18 cellular contexts compared by ENCODE assay signal in genomic region chr10:72066318-72067284, GRCh38. TPM values are rescaled to one million over a fixed set of nuclear protein-coding genes. Genes with fewer than 3 reads are reported as not detected.
DNase-seq lines count a peak whose midpoint lies in the region; ATAC-seq and TF ChIP-seq lines count a peak whose summit lies in the region.
"Had no signal": no experiment of that assay in that cellular context is flagged by ENCODE, and none has a peak within 500 bp of the region (broad histone marks: within the 10 kb centered on the region; RNA-seq: fewer than 3 reads in every experiment).

No MANE protein-coding gene starts in this region.

- TF ChIP-seq CTCF in AG04450 (IDR thresholded peaks at IDR 0.05; ENCODE audit: low read depth, low read length): no peak

- peaks cover 8% of the 10 kb centered on the region for H3K4me1 ChIP-seq in CD8-positive, alpha-beta memory T cell (ENCODE audit: insufficient read depth, low read length)
- no peaks in the 10 kb centered on the region for H3K4me1 ChIP-seq in naive thymus-derived CD4-positive, alpha-beta T cell (ENCODE audit: control insufficient read depth in 2 of 2, insufficient read depth in 2 of 2, low read length in 2 of 2)

- H3K27me3 Mint-ChIP-seq in CD8-positive, alpha-beta memory T cell: peaks cover 0 to 9% of the 10 kb centered on the region in 2 donors
- H3K27me3 Mint-ChIP-seq in activated naive CD8-positive, alpha-beta T cell treated with anti-CD3 and anti-CD28 coated beads for 36 hours: no peaks in the 10 kb centered on the region
- H3K27me3 Mint-ChIP-seq in naive thymus-derived CD4-positive, alpha-beta T cell: no peaks in the 10 kb centered on the region
- H3K27me3 Mint-ChIP-seq: activated naive CD8-positive, alpha-beta T cell treated with anti-CD3 and anti-CD28 coated beads, Interleukin-2, amount 10 ng/mL, durations not matched to agents 7 days and 5 days had no signal

- peak overlapping the region; percentile 11 for H3K27ac ChIP-seq in AG04450 (ENCODE audit: low read depth, low read length)
- no peak overlapping the region for H3K27ac ChIP-seq in CD8-positive, alpha-beta memory T cell (ENCODE audit: low read depth, low read length)
- H3K27ac ChIP-seq in naive thymus-derived CD4-positive, alpha-beta T cell (ENCODE audit: low read depth, low read length): peak overlapping the region; percentile 18

- intact Hi-C loops in naive thymus-derived CD4-positive, alpha-beta T cell (cut with micrococcal nuclease): no loop called here

- CTCF ChIA-PET in AG04450 (lab: Charles Lee): interaction anchor here (0.5 to 3.9 kb wide), 6 partner anchors 15 to 665 kb away, joined by 3 to 15 read pairs (median 5); no protein-coding TSS in a partner anchor
- CTCF ChIA-PET in CD8-positive, alpha-beta memory T cell (lab: Charles Lee): interaction anchor here (1.0 to 1.5 kb wide), 4 partner anchors 10 to 54 kb away, joined by 3 to 5 read pairs (median 4); no protein-coding TSS in a partner anchor
- CTCF ChIA-PET in naive thymus-derived CD4-positive, alpha-beta T cell (lab: Charles Lee): interaction anchor here (0.7 to 0.9 kb wide), 2 partner anchors 17 to 111 kb away, joined by 3 to 5 read pairs; no protein-coding TSS in a partner anchor

- no peak for ATAC-seq in naive thymus-derived CD4-positive, alpha-beta T cell
- ATAC-seq: activated CD4-positive, CD25-positive, alpha-beta regulatory T cell treated with anti-CD3 and anti-CD28 coated beads, Interleukin-2, amount 50 U/mL, for 24 hours had no signal

- H3K36me3 Mint-ChIP-seq in CD8-positive, alpha-beta memory T cell: peaks cover 7 to 90% (median 12%) of the 10 kb centered on the region in 3 donors
- peaks cover 31% of the 10 kb centered on the region for H3K36me3 Mint-ChIP-seq in activated naive CD8-positive, alpha-beta T cell treated with anti-CD3 and anti-CD28 coated beads for 36 hours
- peaks cover 12 to 55% (median 28%) of the 10 kb centered on the region in 5 donors for H3K36me3 Mint-ChIP-seq in naive thymus-derived CD4-positive, alpha-beta T cell

- peak overlapping the region in 6 of 8 donors; percentile 12 to 90 (median 36) for H3K27ac Mint-ChIP-seq in CD8-positive, alpha-beta memory T cell
- H3K27ac Mint-ChIP-seq in activated naive CD8-positive, alpha-beta T cell treated with anti-CD3 and anti-CD28 coated beads for 36 hours: peak overlapping the region; percentile 70
- H3K27ac Mint-ChIP-seq in naive thymus-derived CD4-positive, alpha-beta T cell: peak overlapping the region in 7 of 9 donors; percentile 9 to 93 (median 62)
- H3K27ac Mint-ChIP-seq: activated naive CD8-positive, alpha-beta T cell treated with anti-CD3 and anti-CD28 coated beads, Interleukin-2, amount 10 ng/mL, durations not matched to agents 7 days and 5 days; T-helper 2 cell treated with Interferon-gamma antibody and Interleukin-4, amounts not matched to agents 5 μg/mL and 100 μg/mL, for 36 hours had no signal

- peaks cover 0 to 3% (median 0%) of the 10 kb centered on the region in 5 donors for H3K9me3 Mint-ChIP-seq in CD8-positive, alpha-beta memory T cell
- H3K9me3 Mint-ChIP-seq in activated naive CD8-positive, alpha-beta T cell treated with anti-CD3 and anti-CD28 coated beads for 36 hours: no peaks in the 10 kb centered on the region
- H3K9me3 Mint-ChIP-seq in naive thymus-derived CD4-positive, alpha-beta T cell: peaks cover 0 to 12% (median 0%) of the 10 kb centered on the region in 11 donors
- H3K9me3 Mint-ChIP-seq: activated naive CD8-positive, alpha-beta T cell treated with anti-CD3 and anti-CD28 coated beads, Interleukin-2, amount 10 ng/mL, durations not matched to agents 7 days and 5 days; T-helper 2 cell treated with Interferon-gamma antibody and Interleukin-4, amounts not matched to agents 5 μg/mL and 100 μg/mL, for 36 hours had no signal

- DNase-seq in AG04450 (ENCODE audit: low read depth, low spot score): no peak
- DNase-seq in CD8-positive, alpha-beta memory T cell: no peak
- no peak for DNase-seq in activated naive CD8-positive, alpha-beta T cell treated with anti-CD3 and anti-CD28 coated beads for 36 hours
- DNase-seq in naive thymus-derived CD4-positive, alpha-beta T cell: no peak
- no peak for DNase-seq in stimulated activated naive CD4-positive, alpha-beta T cell (lab: John Stamatoyannopoulos, UW)
- no peak for DNase-seq in NCI-H526 treated with DMSO at 0.1 percent for 48 hours (lab: John Stamatoyannopoulos, UW)
- no peak for DNase-seq in ecto neural progenitor cell (ENCODE audit: low spot score)
- DNase-seq: activated naive CD8-positive, alpha-beta T cell treated with anti-CD3 and anti-CD28 coated beads, Interleukin-2, amount 10 ng/mL, durations not matched to agents 7 days and 5 days; AML-193; effector CD4-positive, alpha-beta T cell; head of caudate nucleus; mesendoderm; NCI-H1694 treated with DMSO at 0.1 percent for 48 hours; NCI-H345; SHP77; stimulated activated CD4-positive, alpha-beta T cell treated with anti-CD3 and anti-CD28 coated beads, Interleukin-4, amount 100 ng/mL, for 24 hours had no signal

- peak overlapping the region in 2 of 7 donors; percentile 7 to 66 for H3K4me3 Mint-ChIP-seq in CD8-positive, alpha-beta memory T cell
- H3K4me3 Mint-ChIP-seq in activated naive CD8-positive, alpha-beta T cell treated with anti-CD3 and anti-CD28 coated beads for 36 hours: no peak overlapping the region
- peak overlapping the region in 1 of 10 donors; percentile 6 for H3K4me3 Mint-ChIP-seq in naive thymus-derived CD4-positive, alpha-beta T cell
- H3K4me3 Mint-ChIP-seq: activated naive CD8-positive, alpha-beta T cell treated with anti-CD3 and anti-CD28 coated beads, Interleukin-2, amount 10 ng/mL, durations not matched to agents 7 days and 5 days; T-helper 2 cell treated with Interferon-gamma antibody and Interleukin-4, amounts not matched to agents 5 μg/mL and 100 μg/mL, for 36 hours had no signal

- peaks cover 86% of the 10 kb centered on the region for H3K36me3 ChIP-seq in CD8-positive, alpha-beta memory T cell (ENCODE audit: insufficient read depth, low read length)
- peaks cover 40 to 95% (median 71%) of the 10 kb centered on the region in 3 experiments for H3K36me3 ChIP-seq in naive thymus-derived CD4-positive, alpha-beta T cell (ENCODE audit: control insufficient read depth in 2 of 3, insufficient read depth in 3 of 3, low read length in 3 of 3)

- H3K27me3 ChIP-seq in AG04450 (ENCODE audit: control insufficient read depth, insufficient read depth, low read length): peaks cover 16% of the 10 kb centered on the region
- no peaks in the 10 kb centered on the region for H3K27me3 ChIP-seq in CD8-positive, alpha-beta memory T cell (ENCODE audit: insufficient read depth, low read length, poor library complexity, severe bottlenecking)
- no peaks in the 10 kb centered on the region for H3K27me3 ChIP-seq in naive thymus-derived CD4-positive, alpha-beta T cell (ENCODE audit: control insufficient read depth in 2 of 2, insufficient read depth in 2 of 2, low read length in 2 of 2)

- POLR2A ChIA-PET in AG04450 (lab: Yijun Ruan, JAX): no interaction called here
- POLR2A ChIA-PET in CD8-positive, alpha-beta memory T cell (lab: Charles Lee): interaction anchor here (0.6 kb wide), 1 partner anchor 21 kb away, joined by 3 read pairs; no protein-coding TSS in a partner anchor
- POLR2A ChIA-PET in naive thymus-derived CD4-positive, alpha-beta T cell (lab: Charles Lee): interaction anchor here (0.5 to 1.4 kb wide), 5 partner anchors 9 to 1185 kb away, joined by 3 to 4 read pairs (median 3); no protein-coding TSS in a partner anchor

- H3K4me1 Mint-ChIP-seq in CD8-positive, alpha-beta memory T cell: peaks cover 10 to 34% (median 13%) of the 10 kb centered on the region in 3 donors
- H3K4me1 Mint-ChIP-seq in activated naive CD8-positive, alpha-beta T cell treated with anti-CD3 and anti-CD28 coated beads for 36 hours: peaks cover 35% of the 10 kb centered on the region
- H3K4me1 Mint-ChIP-seq in naive thymus-derived CD4-positive, alpha-beta T cell: peaks cover 11 to 39% (median 20%) of the 10 kb centered on the region in 7 donors

- peaks cover under 1% of the 10 kb centered on the region for H3K9me3 ChIP-seq in AG04450 (ENCODE audit: control insufficient read depth, insufficient read depth, low read length)
- H3K9me3 ChIP-seq in CD8-positive, alpha-beta memory T cell (ENCODE audit: low read length): no peaks in the 10 kb centered on the region
- no peaks in the 10 kb centered on the region for H3K9me3 ChIP-seq in naive thymus-derived CD4-positive, alpha-beta T cell (ENCODE audit: control insufficient read depth in 2 of 3, low read length in 3 of 3)

- no peak overlapping the region for H3K4me3 ChIP-seq in AG04450 (ENCODE audit: low read depth, low read length)
- H3K4me3 ChIP-seq in CD8-positive, alpha-beta memory T cell (ENCODE audit: low read length): no peak overlapping the region
- H3K4me3 ChIP-seq in naive thymus-derived CD4-positive, alpha-beta T cell (ENCODE audit: low read length): no peak overlapping the region

RNA-seq across cellular contexts. Expression of gene SPOCK2, which starts 21.8 kb away (rescaled TPM):
- 0.02 and 0.16 TPM in 2 replicates for polyA plus RNA-seq in AG04450 (2011; rRNA removed)
- 0.04 and 0.14 TPM in 2 replicates for polyA minus RNA-seq in AG04450 (2011; rRNA and poly(A)+ RNA removed)
- 10 to 100 TPM; 63.0 to 69.2 TPM for total RNA-seq in CD8-positive, alpha-beta memory T cell
- polyA plus RNA-seq in CD8-positive, alpha-beta memory T cell: 202 TPM
- total RNA-seq in activated naive CD8-positive, alpha-beta T cell treated with anti-CD3 and anti-CD28 coated beads for 36 hours: 100 to 1,000 TPM; 136 to 142 TPM
- 100 to 1,000 TPM; 312 to 543 (median 505) TPM for total RNA-seq in naive thymus-derived CD4-positive, alpha-beta T cell
- 100 to 1,000 TPM; 200 to 250 TPM for polyA plus RNA-seq in naive thymus-derived CD4-positive, alpha-beta T cell
